ENCODE assay signal across 1 cellular context in genomic region chr9:124657526-124657925, GRCh38.
TF ChIP-seq lines count a peak whose summit lies in the region.

No MANE protein-coding gene starts in this region.

TF ChIP-seq in GM23338, 12 proteins besides CTCF, POLR2A, EP300 and RAD21 (continued from another document):
- no peak for TF ChIP-seq ZNF462 (CRISPR knock-in tag; IDR thresholded peaks at IDR 0.05)
